ENCODE assay signal across 8 cellular contexts in the genomic region with DNA sequence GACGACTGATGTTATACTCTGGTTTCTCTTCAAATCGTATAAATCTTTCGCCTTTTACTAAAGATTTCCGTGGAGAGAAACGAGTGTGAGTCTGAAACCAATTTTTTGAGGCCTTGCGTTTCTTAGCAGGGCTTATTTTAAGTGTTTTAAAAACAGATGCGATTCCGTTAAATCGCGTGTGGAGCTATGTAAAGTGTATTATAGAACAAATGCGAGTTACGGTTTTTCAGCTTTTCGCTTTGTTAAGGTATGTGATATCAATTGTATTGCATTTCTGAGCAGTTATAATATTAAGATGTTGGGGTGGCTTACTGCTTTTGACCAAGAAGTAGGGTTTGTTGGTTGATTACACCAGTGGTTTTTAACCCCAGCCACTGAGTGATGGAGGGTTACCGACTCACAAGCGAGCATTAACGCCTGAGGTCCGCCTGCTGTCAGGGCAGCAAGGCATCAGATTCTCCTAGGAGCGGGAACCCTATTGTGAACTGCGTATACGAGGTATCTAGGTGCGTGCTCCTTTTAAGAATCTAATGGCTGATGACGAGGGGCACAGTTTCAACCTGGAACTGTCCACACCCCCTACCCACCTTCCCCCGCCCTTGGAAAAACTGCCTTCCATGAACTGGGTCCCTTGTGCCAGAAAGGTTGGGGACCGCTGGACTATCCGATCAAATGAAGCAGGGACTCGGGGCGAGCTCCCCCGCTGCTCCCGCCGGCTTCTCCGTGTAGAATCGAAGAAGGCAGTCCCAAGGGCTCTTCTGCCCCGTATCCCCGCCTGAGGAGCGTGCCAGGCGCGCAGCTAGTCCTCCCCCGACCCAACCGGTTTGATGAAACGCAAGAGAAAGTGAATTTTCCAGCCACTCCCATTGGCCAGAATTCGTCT. TPM values are rescaled to one million over a fixed set of nuclear protein-coding genes. Genes with fewer than 3 reads are reported as not detected.
DNase-seq lines count a peak whose midpoint lies in the region; ATAC-seq and TF ChIP-seq lines count a peak whose summit lies in the region.

No MANE protein-coding gene starts in this region.

- H3K4me1 ChIP-seq in OCI-LY7 (ENCODE audit: insufficient read depth, low read length, poor library complexity, severe bottlenecking) (peaks cover 12% of the 10 kb centered on the region), mucosa of rectum (ENCODE audit: control insufficient read depth in 2 of 2, insufficient read depth in 2 of 2, low read length in 2 of 2) (peaks cover 2 to 6% of the 10 kb centered on the region in 2 donors)

- H3K4me1 Mint-ChIP-seq in IgD-negative memory B cell: peaks cover 10 to 20% (median 16%) of the 10 kb centered on the region in 3 donors

- H3K4me2 ChIP-seq in OCI-LY7 (ENCODE audit: low read length): peak overlapping the region; percentile 91

- H4K20me1 ChIP-seq in OCI-LY7 (ENCODE audit: insufficient read depth, low read length): no peaks in the 10 kb centered on the region

- DNase-seq in DMS153 (lab: John Stamatoyannopoulos, UW) (peak; percentile 99), OCI-LY7 (ENCODE audit: low spot score) (peak; percentile 94), activated T-cell treated with anti-CD3 and anti-CD28 coated beads for 48 hours (ENCODE audit: low read depth) (peak; percentile 72), erythroblast (lab: John Stamatoyannopoulos, UW) (peak; percentile 95)
- peak; percentile 63 for DNase-seq in stimulated activated CD8-positive, alpha-beta memory T cell treated with anti-CD3 and anti-CD28 coated beads, Interleukin-4, amount 100 ng/mL, for 24 hours (ENCODE audit: low read depth)

- peak overlapping the region; percentile 91 to 97 (median 94) for H3K4me3 Mint-ChIP-seq in IgD-negative memory B cell

- H3K9me2 ChIP-seq in OCI-LY7 (ENCODE audit: insufficient read depth, low read length): no peaks in the 10 kb centered on the region

- TF ChIP-seq CTCF in OCI-LY7 (conservative IDR thresholded peaks at IDR 0.05; ENCODE audit: low read length): no peak

- H3K27me3 Mint-ChIP-seq in IgD-negative memory B cell: no peaks in the 10 kb centered on the region

- POLR2A ChIA-PET in OCI-LY7 (lab: Charles Lee): interaction anchor here (0.6 to 3.8 kb wide), 22 partner anchors 9 to 131 kb away, joined by 3 to 44 read pairs (median 4); partner anchors contain the start of genes KIAA2013, MFN2, NPPA and PLOD1

- no peaks in the 10 kb centered on the region for H3K36me3 Mint-ChIP-seq in IgD-negative memory B cell

- H3K9me3 Mint-ChIP-seq in IgD-negative memory B cell: no peaks in the 10 kb centered on the region

- H3K27ac Mint-ChIP-seq in IgD-negative memory B cell: peak overlapping the region; percentile 99 to 100 (median 100)

- H3K79me2 ChIP-seq in OCI-LY7 (ENCODE audit: insufficient read depth, low read depth, low read length): no peaks in the 10 kb centered on the region

- peak; percentile 100 for TF ChIP-seq POLR2A in erythroblast (IDR thresholded peaks at IDR 0.05; ENCODE audit: low read length)

- H2AFZ ChIP-seq in OCI-LY7 (ENCODE audit: low read length): peak overlapping the region; percentile 45; the same call in 1 of the 2 replicates

- H3K9ac ChIP-seq in mucosa of rectum (ENCODE audit: low read depth in 1 of 2, low read length in 2 of 2): peak overlapping the region; percentile 88 to 94

- H3K36me3 ChIP-seq in OCI-LY7 (ENCODE audit: insufficient read depth, low read length): no peaks in the 10 kb centered on the region
- no peaks in the 10 kb centered on the region for H3K36me3 ChIP-seq in mucosa of rectum (ENCODE audit: control insufficient read depth in 2 of 2, insufficient read depth in 2 of 2, low read length in 2 of 2)

- H3K27ac ChIP-seq in OCI-LY7 (ENCODE audit: low read depth, low read length, poor library complexity, severe bottlenecking): peak overlapping the region; percentile 98
- peak overlapping the region; percentile 96 to 98 for H3K27ac ChIP-seq in mucosa of rectum (ENCODE audit: low read depth in 2 of 2, low read length in 2 of 2)

- H3K4me3 ChIP-seq in OCI-LY7 (ENCODE audit: low read depth, low read length, poor library complexity, severe bottlenecking) (peak overlapping the region; percentile 73), mucosa of rectum (ENCODE audit: low read length in 2 of 2) (peak overlapping the region; percentile 83 to 87)

- H3K9me3 ChIP-seq in OCI-LY7 (ENCODE audit: low read length): no peaks in the 10 kb centered on the region
- H3K9me3 ChIP-seq in mucosa of rectum (ENCODE audit: control insufficient read depth in 2 of 2, low read length in 2 of 2): no peaks in the 10 kb centered on the region

- peak; percentile 39 for ATAC-seq in GM21576 (IDR thresholded peaks at IDR 0.05; ENCODE audit: unreplicated experiment)

- intact Hi-C loops in OCI-LY7 (cut with micrococcal nuclease; ENCODE audit: unreplicated experiment): loop anchor here (1.0 to 5.0 kb wide), 5 partner anchors 18 to 134 kb away; partner anchors contain the start of genes KIAA2013, MFN2 and MIIP

- CTCF ChIA-PET in OCI-LY7 (lab: Charles Lee; ENCODE audit: unreplicated experiment): interaction anchor here (0.9 kb wide), 1 partner anchor 45 kb away, joined by 3 read pairs; no protein-coding TSS in a partner anchor

- H3K27me3 ChIP-seq in mucosa of rectum (ENCODE audit: control insufficient read depth in 2 of 2, insufficient read depth in 2 of 2, low read length in 2 of 2): no peaks in the 10 kb centered on the region

- TSS peak; percentile 100 for BruUV-seq in OCI-LY7 (replicated peaks; lab: Mats Ljungman, UMichigan)

RNA-seq across cellular contexts. Expression of gene KIAA2013, which starts 17.8 kb away (rescaled TPM):
- polyA plus RNA-seq in IgD-negative memory B cell: 29.7 TPM
- 42.3 and 48.3 TPM in 2 replicates for total RNA-seq in OCI-LY7 (2014; rRNA removed; shearing (Covaris generic))
- total RNA-seq in OCI-LY7 (2022): 43.7 and 47.2 TPM in 2 replicates

RNA-seq across cellular contexts. Expression of gene PLOD1, which starts 26.1 kb away (rescaled TPM):
- 6.5 TPM for polyA plus RNA-seq in IgD-negative memory B cell
- total RNA-seq in OCI-LY7 (2014; rRNA removed; shearing (Covaris generic)): 9.4 and 11.3 TPM in 2 replicates
- total RNA-seq in OCI-LY7 (2022): 9.7 and 11.7 TPM in 2 replicates

RNA-seq across cellular contexts. Expression of gene NPPB, which starts 49.6 kb away (rescaled TPM):
- polyA plus RNA-seq in IgD-negative memory B cell: not detected
- total RNA-seq in OCI-LY7 (2014; rRNA removed; shearing (Covaris generic)): not detected in 2 replicates
- not detected in 2 replicates for total RNA-seq in OCI-LY7 (2022)

Comparison
In these comparisons a context has a peak if more than half of its experiments do, and no peak if none do; other contexts are left out.
1. Peak in every context shown above with its lines: DNase-seq, ATAC-seq, H3K4me3 ChIP-seq and H3K27ac ChIP-seq.